8 cellular contexts compared by ENCODE assay signal in genomic region chr10:96124230-96125141, GRCh38. TPM values are rescaled to one million over a fixed set of nuclear protein-coding genes. Genes with fewer than 3 reads are reported as not detected.
A peak's percentile ranks its signal among the peaks of the same experiment; 100 is the strongest.
DNase-seq lines count a peak whose midpoint lies in the region; ATAC-seq, FAIRE-seq and TF ChIP-seq lines count a peak whose summit lies in the region.

No MANE protein-coding gene starts in this region.

- H3K9me3 Mint-ChIP-seq in chondrocyte (ENCODE audit: low read depth), result peaks cover 3% of the 10 kb centered on the region
- no peaks in the 10 kb centered on the region for H3K9me3 Mint-ChIP-seq in activated naive CD4-positive, alpha-beta T cell treated with anti-CD3 and anti-CD28 coated beads for 36 hours
- peaks cover 6% of the 10 kb centered on the region for H3K9me3 Mint-ChIP-seq in activated CD8-positive, alpha-beta T cell treated with anti-CD3 and anti-CD28 coated beads, Interleukin-2, amount 10 ng/mL, durations not matched to agents 7 days and 5 days (ENCODE audit: insufficient read depth)

- no peak for DNase-seq in GM19239 (ENCODE audit: insufficient read length, low spot score)
- peak; percentile 12 for DNase-seq in NCI-H226
- no peak for DNase-seq in chondrocyte (ENCODE audit: low spot score)
- peak; percentile 65 to 75 (median 75) for DNase-seq in mucosa of descending colon
- DNase-seq in NCI-H774 (lab: John Stamatoyannopoulos, UW), result no peak
- no peak for DNase-seq in activated naive CD4-positive, alpha-beta T cell treated with anti-CD3 and anti-CD28 coated beads for 36 hours
- no peak for DNase-seq in activated CD8-positive, alpha-beta T cell treated with anti-CD3 and anti-CD28 coated beads, Interleukin-2, amount 10 ng/mL, durations not matched to agents 7 days and 5 days

- peaks cover 1% of the 10 kb centered on the region for H3K36me3 Mint-ChIP-seq in chondrocyte (ENCODE audit: low read depth)
- peaks cover 2% of the 10 kb centered on the region for H3K36me3 Mint-ChIP-seq in activated naive CD4-positive, alpha-beta T cell treated with anti-CD3 and anti-CD28 coated beads for 36 hours (ENCODE audit: low read depth)
- H3K36me3 Mint-ChIP-seq in activated CD8-positive, alpha-beta T cell treated with anti-CD3 and anti-CD28 coated beads, Interleukin-2, amount 10 ng/mL, durations not matched to agents 7 days and 5 days (ENCODE audit: low read depth), result peaks cover 7% of the 10 kb centered on the region

- peaks cover 18% of the 10 kb centered on the region for H3K4me1 Mint-ChIP-seq in chondrocyte (ENCODE audit: low read depth)
- H3K4me1 Mint-ChIP-seq in activated naive CD4-positive, alpha-beta T cell treated with anti-CD3 and anti-CD28 coated beads for 36 hours (ENCODE audit: low read depth), result peaks cover 2% of the 10 kb centered on the region
- H3K4me1 Mint-ChIP-seq in activated CD8-positive, alpha-beta T cell treated with anti-CD3 and anti-CD28 coated beads, Interleukin-2, amount 10 ng/mL, durations not matched to agents 7 days and 5 days (ENCODE audit: low read depth), result peaks cover 12% of the 10 kb centered on the region

- POLR2A ChIA-PET in activated CD8-positive, alpha-beta T cell treated with anti-CD3 and anti-CD28 coated beads, Interleukin-2, amount 10 ng/mL, durations not matched to agents 7 days and 5 days (lab: Charles Lee), result no interaction called here

- H3K36me3 ChIP-seq in mucosa of descending colon (ENCODE audit: low read depth), result no peaks in the 10 kb centered on the region

- no peaks in the 10 kb centered on the region for H3K9me3 ChIP-seq in mucosa of descending colon

- intact Hi-C loops in mucosa of descending colon (cut with DNase I, micrococcal nuclease), result no loop called here
- intact Hi-C loops in activated naive CD4-positive, alpha-beta T cell treated with anti-CD3 and anti-CD28 coated beads for 36 hours (cut with micrococcal nuclease), result no loop called here

- no peaks in the 10 kb centered on the region for H3K4me1 ChIP-seq in mucosa of descending colon (ENCODE audit: low read depth)

- ATAC-seq in mucosa of descending colon (peak; percentile 98), HG02852 (IDR thresholded peaks at IDR 0.05; ENCODE audit: unreplicated experiment) (no peak)
- no peak for ATAC-seq in activated CD8-positive, alpha-beta T cell treated with anti-CD3 and anti-CD28 coated beads, Interleukin-2, amount 10 ng/mL, durations not matched to agents 7 days and 5 days

- H3K4me3 Mint-ChIP-seq in chondrocyte (ENCODE audit: unreplicated experiment), result peak overlapping the region; percentile 65
- H3K4me3 Mint-ChIP-seq in activated naive CD4-positive, alpha-beta T cell treated with anti-CD3 and anti-CD28 coated beads for 36 hours, result no peak overlapping the region
- no peak overlapping the region for H3K4me3 Mint-ChIP-seq in activated CD8-positive, alpha-beta T cell treated with anti-CD3 and anti-CD28 coated beads, Interleukin-2, amount 10 ng/mL, durations not matched to agents 7 days and 5 days

- peaks cover 17% of the 10 kb centered on the region for H3K27me3 Mint-ChIP-seq in chondrocyte (ENCODE audit: low read depth)
- H3K27me3 Mint-ChIP-seq in activated naive CD4-positive, alpha-beta T cell treated with anti-CD3 and anti-CD28 coated beads for 36 hours (ENCODE audit: low read depth), result peaks cover 55% of the 10 kb centered on the region
- peaks cover 37% of the 10 kb centered on the region for H3K27me3 Mint-ChIP-seq in activated CD8-positive, alpha-beta T cell treated with anti-CD3 and anti-CD28 coated beads, Interleukin-2, amount 10 ng/mL, durations not matched to agents 7 days and 5 days (ENCODE audit: low read depth)

- peak overlapping the region; percentile 46 for H3K27ac Mint-ChIP-seq in chondrocyte (ENCODE audit: unreplicated experiment)
- H3K27ac Mint-ChIP-seq in activated naive CD4-positive, alpha-beta T cell treated with anti-CD3 and anti-CD28 coated beads for 36 hours, result no peak overlapping the region
- H3K27ac Mint-ChIP-seq in activated CD8-positive, alpha-beta T cell treated with anti-CD3 and anti-CD28 coated beads, Interleukin-2, amount 10 ng/mL, durations not matched to agents 7 days and 5 days, result no peak overlapping the region

- FAIRE-seq in GM19239 (lab: Jason Lieb, UNC), result peak; percentile 21

- TF ChIP-seq CTCF in chondrocyte (IDR thresholded peaks at IDR 0.05), result no peak
- no peak for TF ChIP-seq CTCF in mucosa of descending colon (IDR thresholded peaks at IDR 0.05)

- CTCF ChIA-PET in activated naive CD4-positive, alpha-beta T cell treated with anti-CD3 and anti-CD28 coated beads for 36 hours (lab: Charles Lee), result no interaction called here
- CTCF ChIA-PET in activated CD8-positive, alpha-beta T cell treated with anti-CD3 and anti-CD28 coated beads, Interleukin-2, amount 10 ng/mL, durations not matched to agents 7 days and 5 days (lab: Charles Lee), result interaction anchor here (0.9 kb wide), 1 partner anchor 105 kb away, joined by 4 read pairs; no protein-coding TSS in a partner anchor

- no peak overlapping the region for H3K4me3 ChIP-seq in mucosa of descending colon

RNA-seq across cellular contexts. Expression of gene ZNF518A, which starts 5.6 kb away (rescaled TPM):
- 10.6 to 20.2 TPM (median 10.9 TPM) in 3 replicates for total RNA-seq in chondrocyte
- 10 to 100 TPM; 32.0 to 52.2 (median 34.0) TPM for total RNA-seq in mucosa of descending colon
- total RNA-seq in activated naive CD4-positive, alpha-beta T cell treated with anti-CD3 and anti-CD28 coated beads for 36 hours, result 10 to 100 TPM; 10.7 to 12.1 TPM
- total RNA-seq in activated CD8-positive, alpha-beta T cell treated with anti-CD3 and anti-CD28 coated beads, Interleukin-2, amount 10 ng/mL, durations not matched to agents 7 days and 5 days, result 10 to 100 TPM; 15.3 to 16.5 TPM

Comparison
In these comparisons a context has a peak if more than half of its experiments do, and no peak if none do; other contexts are left out.
1. DNase-seq: peak in NCI-H226 (single experiment) and mucosa of descending colon (3 of 3); none in GM19239 (single experiment), chondrocyte (single experiment), NCI-H774 (single experiment), activated naive CD4-positive, alpha-beta T cell treated with anti-CD3 and anti-CD28 coated beads for 36 hours (single experiment) and activated CD8-positive, alpha-beta T cell treated with anti-CD3 and anti-CD28 coated beads, Interleukin-2, amount 10 ng/mL, durations not matched to agents 7 days and 5 days (single experiment).